ENCODE assay signal across 8 cellular contexts in genomic region chr22:43996170-43996980, GRCh38.
A peak's percentile ranks its signal among the peaks of the same experiment; 100 is the strongest.
DNase-seq lines count a peak whose midpoint lies in the region; ATAC-seq and FAIRE-seq lines count a peak whose summit lies in the region.

No MANE protein-coding gene starts in this region.

- FAIRE-seq in RCC 7860 (lab: Jason Lieb, UNC) (no peak), HTR-8/SVneo (lab: Jason Lieb, UNC) (no peak)

- H3K4me1 Mint-ChIP-seq in effector memory CD8-positive, alpha-beta T cell (ENCODE audit: low read depth in 2 of 2): peaks cover 26 to 36% of the 10 kb centered on the region in 2 donors

- ATAC-seq in GM21529 (IDR thresholded peaks at IDR 0.05; ENCODE audit: unreplicated experiment) (peak; percentile 58), GM19351 (IDR thresholded peaks at IDR 0.05; ENCODE audit: unreplicated experiment) (no peak), GM18861 (IDR thresholded peaks at IDR 0.05; ENCODE audit: unreplicated experiment) (no peak)
- ATAC-seq in effector memory CD8-positive, alpha-beta T cell (replicated peaks): peak; percentile 80

- no peaks in the 10 kb centered on the region for H3K27me3 Mint-ChIP-seq in effector memory CD8-positive, alpha-beta T cell

- peaks cover 27% of the 10 kb centered on the region for H3K36me3 Mint-ChIP-seq in effector memory CD8-positive, alpha-beta T cell (ENCODE audit: insufficient read depth)

- H3K9me3 Mint-ChIP-seq in effector memory CD8-positive, alpha-beta T cell: no peaks in the 10 kb centered on the region

- H3K4me3 Mint-ChIP-seq in effector memory CD8-positive, alpha-beta T cell: peak overlapping the region; percentile 94 to 97

- peak overlapping the region; percentile 94 to 95 for H3K27ac Mint-ChIP-seq in effector memory CD8-positive, alpha-beta T cell

- peak; percentile 42 to 54 for DNase-seq in activated CD4-positive, alpha-beta T cell treated with anti-CD3 and anti-CD28 coated beads, Interleukin-2, amount 50 U/mL, for 24 hours (ENCODE audit: low read depth in 1 of 2, low spot score in 1 of 2)
- DNase-seq in effector memory CD8-positive, alpha-beta T cell: peak; percentile 47 to 57 (median 57)
- peak; percentile 48 to 62 for DNase-seq in stimulated activated CD4-positive, alpha-beta T cell treated with anti-CD3 and anti-CD28 coated beads, Interleukin-15, amount 100 ng/mL, for 48 hours (ENCODE audit: low read depth in 2 of 2)
- DNase-seq in RCC 7860 (ENCODE audit: low spot score) (no peak), HTR-8/SVneo (ENCODE audit: insufficient read length, low spot score) (no peak)

Comparison
In these comparisons a context has a peak if more than half of its experiments do, and no peak if none do; other contexts are left out.
1. ATAC-seq: peak in GM21529 (single experiment) and effector memory CD8-positive, alpha-beta T cell (single experiment); none in GM19351 (single experiment) and GM18861 (single experiment).
2. DNase-seq: peak in activated CD4-positive, alpha-beta T cell treated with anti-CD3 and anti-CD28 coated beads, Interleukin-2, amount 50 U/mL, for 24 hours (2 of 2), effector memory CD8-positive, alpha-beta T cell (3 of 3) and stimulated activated CD4-positive, alpha-beta T cell treated with anti-CD3 and anti-CD28 coated beads, Interleukin-15, amount 100 ng/mL, for 48 hours (2 of 2); none in RCC 7860 (single experiment) and HTR-8/SVneo (single experiment).